In the genomic region with DNA sequence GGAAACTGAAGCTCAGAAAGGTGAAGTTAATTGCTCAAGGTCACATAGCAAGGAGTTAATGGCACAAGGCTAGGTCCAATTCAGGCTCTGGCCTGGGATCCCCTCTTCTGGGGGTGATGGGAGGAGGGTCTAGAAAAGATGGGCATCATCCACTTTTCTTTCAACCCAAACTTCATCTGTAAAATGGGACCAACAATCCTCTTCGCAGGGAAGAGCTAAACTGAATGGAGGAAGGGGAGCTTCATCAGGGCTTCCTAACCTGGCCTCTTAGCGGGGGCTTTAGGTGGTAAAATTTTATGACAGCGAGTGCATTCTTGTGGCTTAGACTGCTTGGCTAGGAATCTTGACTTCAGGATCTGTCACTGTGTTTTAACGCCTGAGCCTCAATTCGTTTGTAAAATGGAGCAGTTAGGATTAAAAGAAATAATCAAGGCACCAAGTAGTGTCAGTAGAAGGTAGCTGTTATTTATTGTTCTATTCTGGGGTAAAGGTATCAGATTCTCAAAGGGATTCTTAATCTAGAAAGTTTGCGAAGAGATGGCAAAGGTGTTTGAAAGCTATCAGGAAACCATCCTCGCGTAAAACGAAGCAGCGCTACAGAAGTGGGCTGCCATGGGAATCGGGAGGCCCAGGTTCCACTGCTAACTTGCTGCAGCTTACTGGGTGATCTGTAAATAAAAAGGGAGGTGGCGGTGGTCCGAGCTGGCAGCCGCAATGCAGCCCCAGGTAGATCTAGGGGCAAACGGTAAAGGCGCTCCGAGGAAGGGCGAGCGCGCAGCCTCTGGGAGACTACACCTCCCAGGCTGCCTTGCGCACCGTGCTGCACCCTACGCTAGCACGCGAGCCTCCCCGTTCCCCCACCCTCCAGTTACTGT, we compare ENCODE assay signal across 8 cellular contexts. TPM values are rescaled to one million over a fixed set of nuclear protein-coding genes. Genes with fewer than 3 reads are reported as not detected.
DNase-seq lines count a peak whose midpoint lies in the region; ATAC-seq and TF ChIP-seq lines count a peak whose summit lies in the region.

No MANE protein-coding gene starts in this region.

- peak overlapping the region; percentile 100 for H3K27ac Mint-ChIP-seq in activated T-cell treated with anti-CD3 and anti-CD28 coated beads, Interleukin-2, amount 50 U/mL, for 24 hours

- no peaks in the 10 kb centered on the region for H3K9me2 ChIP-seq in HCT116 (ENCODE audit: insufficient read depth)

- in situ Hi-C loops in astrocyte of the cerebellum (cut with HindIII; ENCODE audit: low sequenced_read_pairs): no loop called here
- in situ Hi-C loops in ACHN (cut with HindIII; ENCODE audit: low pct_ligation_motif_present, low pct_unique_long_range_greater_than_20kb, low sequenced_read_pairs): no loop called here

- H3K27ac ChIP-seq in HCT116 (ENCODE audit: low read depth, low read length) (peak overlapping the region; percentile 100), spleen (peak overlapping the region; percentile 99 to 100 (median 100))

- CTCF ChIA-PET in HCT116 (lab: Charles Lee): interaction anchor here (0.9 to 2.5 kb wide), 4 partner anchors 38 to 327 kb away, joined by 3 to 8 read pairs (median 5); partner anchors contain the start of genes DCTPP1, FBRS, PRR14 and TBC1D10B

- H3K4me3 ChIP-seq in HCT116 (replicated peaks in 1 of 2; ENCODE audit: low read depth in 1 of 2, low read length in 2 of 2): peak overlapping the region; percentile 94 to 95
- peak overlapping the region; percentile 97 for H3K4me3 ChIP-seq in astrocyte of the cerebellum (ENCODE audit: low read depth, low read length)
- H3K4me3 ChIP-seq in spleen: peak overlapping the region; percentile 80 to 99 (median 94)

- H3K79me2 ChIP-seq in HCT116 (ENCODE audit: insufficient read depth, low read length): peaks cover 35% of the 10 kb centered on the region

- RAD21 ChIA-PET in HCT116 (lab: Charles Lee; ENCODE audit: low non-redundant PET in 1 of 2, low total read pairs in 2 of 2, uncharacterized antibody in 2 of 2, unreplicated experiment in 2 of 2): interaction anchor here in 1 of 2 experiments (0.6 kb wide), 1 partner anchor 139 kb away, joined by 6 read pairs; no protein-coding TSS in a partner anchor

- H4K20me1 ChIP-seq in HCT116 (ENCODE audit: insufficient read depth): no peaks in the 10 kb centered on the region

- TF ChIP-seq RAD21 in HCT116 (IDR thresholded peaks at IDR 0.05; ENCODE audit: low read depth): no peak

- peaks cover 41% of the 10 kb centered on the region for H3K36me3 Mint-ChIP-seq in activated T-cell treated with anti-CD3 and anti-CD28 coated beads, Interleukin-2, amount 50 U/mL, for 24 hours (ENCODE audit: low read depth)

- TF ChIP-seq CTCF in HCT116 (IDR thresholded peaks at IDR 0.05 in 2 of 3, conservative IDR thresholded peaks at IDR 0.05 in 1 of 3; ENCODE audit: borderline replicate concordance in 1 of 3, insufficient read depth in 1 of 3, low read depth in 2 of 3, low read length in 2 of 3) (no peak), astrocyte of the cerebellum (IDR thresholded peaks at IDR 0.05; ENCODE audit: low read depth, low read length, missing control alignments) (no peak), spleen (IDR thresholded peaks at IDR 0.05 in 8 of 11, conservative IDR thresholded peaks at IDR 0.05 in 3 of 11) (no peak)

- TF ChIP-seq POLR2A in HCT116 (IDR thresholded peaks at IDR 0.05; ENCODE audit: borderline replicate concordance, extremely low read depth, insufficient read depth, insufficient read length) (no peak), spleen (IDR thresholded peaks at IDR 0.05) (no peak)

- peaks cover 8 to 23% of the 10 kb centered on the region in 2 experiments for H3K36me3 ChIP-seq in HCT116 (ENCODE audit: control insufficient read depth in 1 of 2, insufficient read depth in 2 of 2, low read length in 2 of 2)
- H3K36me3 ChIP-seq in spleen: peaks cover 0 to 30% (median 22%) of the 10 kb centered on the region in 6 donors

- peak overlapping the region; percentile 66 for H2AFZ ChIP-seq in HCT116 (ENCODE audit: low read depth, low read length, poor library complexity, severe bottlenecking)

- TSS peak; percentile 84 for BruUV-seq in HCT116 (replicated peaks; lab: Mats Ljungman, UMichigan)

- peaks cover 32% of the 10 kb centered on the region for H3K4me1 Mint-ChIP-seq in activated T-cell treated with anti-CD3 and anti-CD28 coated beads, Interleukin-2, amount 50 U/mL, for 24 hours (ENCODE audit: low read depth)

- no peaks in the 10 kb centered on the region for H3K27me3 ChIP-seq in HCT116 (ENCODE audit: insufficient read depth, low read length)
- no peaks in the 10 kb centered on the region for H3K27me3 ChIP-seq in spleen (replicated peaks in 1 of 7)

- peak overlapping the region; percentile 100 for H3K9ac ChIP-seq in HCT116 (ENCODE audit: low read length)

- H3K4me1 ChIP-seq in HCT116 (ENCODE audit: control insufficient read depth in 1 of 2, insufficient read depth in 2 of 2, low read length in 2 of 2) (peaks cover 13 to 28% of the 10 kb centered on the region in 2 experiments), spleen (peaks cover 13 to 75% (median 58%) of the 10 kb centered on the region in 6 donors)

- H3K27me3 Mint-ChIP-seq in activated T-cell treated with anti-CD3 and anti-CD28 coated beads, Interleukin-2, amount 50 U/mL, for 24 hours: no peaks in the 10 kb centered on the region

- H3K4me2 ChIP-seq in HCT116 (ENCODE audit: low read length): peak overlapping the region; percentile 94

- DNase-seq in activated T-cell treated with anti-CD3 and anti-CD28 coated beads, Interleukin-2, amount 50 U/mL, for 24 hours: no peak
- DNase-seq in activated T-cell treated with anti-CD3 and anti-CD28 coated beads, Interleukin-2, amount 50 U/mL, for 1 hour: no peak
- DNase-seq in HCT116 (ENCODE audit: low read depth, low spot score) (no peak), NCI-H146 (lab: John Stamatoyannopoulos, UW) (peak; percentile 98), astrocyte of the cerebellum (ENCODE audit: low read depth) (no peak), iPS-NIHi11 (ENCODE audit: low spot score) (peak; percentile 91), spleen (peak; percentile 8), ACHN (no peak)

- POLR2A ChIA-PET in HCT116 (lab: Charles Lee): interaction anchor here (1.0 to 1.8 kb wide), 3 partner anchors 38 to 67 kb away, joined by 3 to 4 read pairs (median 3); no protein-coding TSS in a partner anchor

- H3K4me3 Mint-ChIP-seq in activated T-cell treated with anti-CD3 and anti-CD28 coated beads, Interleukin-2, amount 50 U/mL, for 24 hours: peak overlapping the region; percentile 97

- intact Hi-C loops in HCT116 (cut with micrococcal nuclease) (loop anchor here (1.0 to 2.0 kb wide), 3 partner anchors 39 to 225 kb away; partner anchors contain the start of gene FBRS), spleen (cut with DNase I; ENCODE audit: low total_unique reads) (no loop called here)

- ATAC-seq in HCT116: peak; percentile 85

- H3K9me3 ChIP-seq in HCT116 (ENCODE audit: control insufficient read depth in 1 of 2, insufficient read depth in 1 of 2, low read depth in 1 of 2, low read length in 2 of 2): no peaks in the 10 kb centered on the region
- no peaks in the 10 kb centered on the region for H3K9me3 ChIP-seq in spleen

- 13 to 24% (median 15%) methylated on average over 17 to 26 of the region's 26 CpGs for WGBS in spleen, 5 donors

- no peaks in the 10 kb centered on the region for H3K9me3 Mint-ChIP-seq in activated T-cell treated with anti-CD3 and anti-CD28 coated beads, Interleukin-2, amount 50 U/mL, for 24 hours

TF ChIP-seq in HCT116, 20 proteins besides CTCF, POLR2A, EP300 and RAD21 (continues in another document):
- no peak for TF ChIP-seq ZFX (IDR thresholded peaks at IDR 0.05)
- TF ChIP-seq, protein P1, sequence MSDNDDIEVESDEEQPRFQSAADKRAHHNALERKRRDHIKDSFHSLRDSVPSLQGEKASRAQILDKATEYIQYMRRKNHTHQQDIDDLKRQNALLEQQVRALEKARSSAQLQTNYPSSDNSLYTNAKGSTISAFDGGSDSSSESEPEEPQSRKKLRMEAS (IDR thresholded peaks at IDR 0.05): 0 out of 2 replicates have a peak, but pooled peaks have one; percentile 84
- TF ChIP-seq, protein P2, sequence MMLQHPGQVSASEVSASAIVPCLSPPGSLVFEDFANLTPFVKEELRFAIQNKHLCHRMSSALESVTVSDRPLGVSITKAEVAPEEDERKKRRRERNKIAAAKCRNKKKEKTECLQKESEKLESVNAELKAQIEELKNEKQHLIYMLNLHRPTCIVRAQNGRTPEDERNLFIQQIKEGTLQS (IDR thresholded peaks at IDR 0.05): no peak
- 0 out of 2 replicates have a peak, but pooled peaks have one; percentile 80 for TF ChIP-seq SP1 (IDR thresholded peaks at IDR 0.05; ENCODE audit: low read depth)
- TF ChIP-seq EGR1 (IDR thresholded peaks at IDR 0.05; ENCODE audit: low read depth): no peak
- TF ChIP-seq CEBPB (IDR thresholded peaks at IDR 0.05; ENCODE audit: low read depth): no peak
- no peak for TF ChIP-seq CBX3 (IDR thresholded peaks at IDR 0.05; ENCODE audit: low read depth)
- no peak for TF ChIP-seq EZH2phosphoT487 (IDR thresholded peaks at IDR 0.05; ENCODE audit: borderline replicate concordance)
- TF ChIP-seq POLR2AphosphoS5 (IDR thresholded peaks at IDR 0.05; ENCODE audit: low read depth, low read length): no peak
- TF ChIP-seq ZNF274 (IDR thresholded peaks at IDR 0.05; ENCODE audit: low read depth, low read length): no peak
- TF ChIP-seq SIN3A (IDR thresholded peaks at IDR 0.05; ENCODE audit: low read depth): no peak
- TF ChIP-seq TCF7L2 (IDR thresholded peaks at IDR 0.05; ENCODE audit: borderline replicate concordance, extremely low read depth, insufficient read depth, insufficient read length): peak; percentile 18

RNA-seq across cellular contexts. Expression of gene SRCAP, which starts 1.5 kb away (rescaled TPM):
- total RNA-seq in HCT116 (2021; ENCODE audit: unreplicated experiment): 59.6 TPM
- polyA plus RNA-seq in HCT116 (2012): 21.9 and 22.7 TPM in 2 replicates
- 10 to 100 TPM; 52.8 to 85.7 (median 72.7) TPM for total RNA-seq in spleen
- polyA plus RNA-seq in spleen: 10 to 100 TPM in 1 of 3 donors, 1 to 10 TPM in 2; 1.2 to 19.0 (median 1.4) TPM

RNA-seq across cellular contexts. Expression of gene FBRS, which starts 39.3 kb away (rescaled TPM):
- total RNA-seq in HCT116 (2021; ENCODE audit: unreplicated experiment) (65.3 TPM), spleen (100 to 1,000 TPM in 4 of 7 donors, 10 to 100 TPM in 3; 47.5 to 118 (median 102) TPM)
- polyA plus RNA-seq in HCT116 (2012): 37.2 and 42.7 TPM in 2 replicates
- 10 to 100 TPM; 25.8 to 62.7 (median 43.7) TPM for polyA plus RNA-seq in spleen

RNA-seq across cellular contexts. Expression of gene PRR14, which starts 46.7 kb away (rescaled TPM):
- total RNA-seq in HCT116 (2021; ENCODE audit: unreplicated experiment) (56.2 TPM), spleen (10 to 100 TPM; 51.2 to 77.8 (median 61.8) TPM)
- polyA plus RNA-seq in HCT116 (2012): 28.8 and 39.7 TPM in 2 replicates
- 100 to 1,000 TPM in 2 of 3 donors, 10 to 100 TPM in 1; 68.4 to 178 (median 148) TPM for polyA plus RNA-seq in spleen

RNA-seq across cellular contexts. Expression of gene PHKG2, which starts 50.7 kb away (rescaled TPM):
- total RNA-seq in HCT116 (2021; ENCODE audit: unreplicated experiment) (32.6 TPM), spleen (10 to 100 TPM; 28.5 to 36.7 (median 34.0) TPM)
- polyA plus RNA-seq in HCT116 (2012): 26.1 and 28.6 TPM in 2 replicates
- polyA plus RNA-seq in spleen: 10 to 100 TPM; 30.3 to 51.6 (median 42.8) TPM

Comparison
In these comparisons a context has a peak if more than half of its experiments do, and no peak if none do; other contexts are left out.
1. DNase-seq: peak in NCI-H146 (single experiment), iPS-NIHi11 (single experiment) and spleen (single experiment); none in activated T-cell treated with anti-CD3 and anti-CD28 coated beads, Interleukin-2, amount 50 U/mL, for 24 hours (single experiment), activated T-cell treated with anti-CD3 and anti-CD28 coated beads, Interleukin-2, amount 50 U/mL, for 1 hour (single experiment), HCT116 (single experiment), astrocyte of the cerebellum (single experiment) and ACHN (single experiment).
2. Peak in every context shown above with its lines, with median percentiles within 50 percentile points of each other: H3K4me3 ChIP-seq.